ENCODE assay signal across 8 cellular contexts in genomic region chr6:32685603-32686002, GRCh38.
DNase-seq lines count a peak whose midpoint lies in the region; ATAC-seq and TF ChIP-seq lines count a peak whose summit lies in the region.

No MANE protein-coding gene starts in this region.

- no peak overlapping the region for H2AFZ ChIP-seq in MM.1S (ENCODE audit: low read length)

- no peaks in the 10 kb centered on the region for H3K79me2 ChIP-seq in MM.1S (ENCODE audit: low read length)

- no peak overlapping the region for H3K4me3 ChIP-seq in MM.1S (ENCODE audit: low read length)

- peaks cover 16% of the 10 kb centered on the region for H3K27me3 ChIP-seq in MM.1S (replicated peaks; ENCODE audit: insufficient read depth, low read length)

- DNase-seq in MM.1S (peak; percentile 90), germinal center (ENCODE audit: low spot score) (peak; percentile 68), C1 segment of cervical spinal cord (lab: John Stamatoyannopoulos, UW) (no peak), hepatic stellate cell (ENCODE audit: low spot score) (no peak), DMS79 (lab: John Stamatoyannopoulos, UW) (no peak)
- no peak for DNase-seq in effector CD8-positive, alpha-beta T cell (lab: John Stamatoyannopoulos, UW)

- no peaks in the 10 kb centered on the region for H4K20me1 ChIP-seq in MM.1S (ENCODE audit: insufficient read depth, low read length)

- H3K9me2 ChIP-seq in MM.1S (replicated peaks; ENCODE audit: insufficient read depth, low read length) = no peaks in the 10 kb centered on the region

- H3K27ac ChIP-seq in MM.1S (ENCODE audit: low read length) = no peak overlapping the region

- peaks cover 5% of the 10 kb centered on the region; the same call in 1 of the 2 replicates for H3F3A ChIP-seq in MM.1S (ENCODE audit: insufficient read depth, low read length)

- ATAC-seq in GM18511 (IDR thresholded peaks at IDR 0.05; ENCODE audit: unreplicated experiment) (peak; percentile 81), GM21737 (IDR thresholded peaks at IDR 0.05; ENCODE audit: unreplicated experiment) (peak; percentile 67)

- no peak overlapping the region for H3K4me2 ChIP-seq in MM.1S (ENCODE audit: low read depth, low read length)

- peaks cover 5% of the 10 kb centered on the region; the same call in 1 of the 2 replicates for H3K4me1 ChIP-seq in MM.1S (ENCODE audit: low read length)

- TF ChIP-seq CTCF in MM.1S (IDR thresholded peaks at IDR 0.05; ENCODE audit: low read length) = no peak

- no peaks in the 10 kb centered on the region for H3K9me3 ChIP-seq in MM.1S (replicated peaks; ENCODE audit: insufficient read depth, low read length)

- H3K9ac ChIP-seq in MM.1S (ENCODE audit: low read length) = no peak overlapping the region

- H3K36me3 ChIP-seq in MM.1S (replicated peaks; ENCODE audit: insufficient read depth, low read length) = no peaks in the 10 kb centered on the region

Comparison
In these comparisons a context has a peak if more than half of its experiments do, and no peak if none do; other contexts are left out.
1. DNase-seq: peak in MM.1S (single experiment) and germinal center (single experiment); none in C1 segment of cervical spinal cord (0 of 14), hepatic stellate cell (single experiment), DMS79 (single experiment) and effector CD8-positive, alpha-beta T cell (single experiment).